ENCODE assay signal across 16 cellular contexts in the genomic region with DNA sequence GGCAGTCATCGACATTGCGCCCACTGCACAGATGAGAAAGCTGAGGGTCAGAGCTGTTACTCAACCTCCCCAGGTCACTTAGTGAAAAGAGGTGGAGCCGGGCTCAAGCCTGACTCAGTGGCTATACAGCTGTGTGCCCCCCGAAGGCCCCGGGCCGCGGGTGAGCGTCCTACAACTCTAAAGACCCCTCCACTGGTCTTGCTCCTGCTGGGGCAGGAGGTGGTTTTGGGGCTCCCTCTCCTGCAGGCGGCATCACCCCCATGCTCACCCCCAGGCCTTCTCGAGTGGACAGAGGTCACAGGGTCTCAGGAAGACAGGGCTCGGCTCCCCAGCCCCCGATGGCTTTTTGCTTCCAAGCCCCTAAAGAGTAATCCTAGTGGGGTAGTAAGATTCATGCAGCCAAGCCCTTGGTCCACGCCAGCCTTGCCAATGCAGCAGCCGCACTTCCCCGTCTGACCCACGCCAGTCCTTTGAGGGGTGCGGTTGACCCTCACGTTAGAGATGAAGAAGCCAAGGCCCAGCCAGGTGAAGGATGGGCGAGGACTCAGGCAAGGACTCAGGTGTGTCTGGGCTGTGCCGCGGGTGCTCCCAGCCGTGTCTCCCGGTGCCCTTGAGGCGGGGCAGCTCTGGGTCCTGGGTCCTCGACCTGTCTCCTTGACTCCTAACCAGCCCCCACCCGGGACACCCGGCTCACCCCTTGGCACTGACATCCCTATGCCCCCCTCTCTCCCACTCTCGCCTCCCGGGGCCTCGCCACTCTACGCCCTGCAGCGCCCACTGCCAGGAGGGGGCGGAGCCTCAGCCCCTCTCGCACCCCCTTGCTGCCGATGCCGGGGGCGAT.
DNase-seq lines count a peak whose midpoint lies in the region; ATAC-seq, FAIRE-seq and TF ChIP-seq lines count a peak whose summit lies in the region.
"Had no signal": no experiment of that assay in that cellular context is flagged by ENCODE, and none has a peak within 500 bp of the region (broad histone marks: within the 10 kb centered on the region; RNA-seq: fewer than 3 reads in every experiment).

No MANE protein-coding gene starts in this region.

- in situ Hi-C loops in HepG2 (cut with HindIII; ENCODE audit: extremely low pct_ligation_motif_present, low pct_unique_long_range_greater_than_20kb) = no loop called here

- H3K79me2 ChIP-seq in HepG2 (ENCODE audit: insufficient read depth, low read length) (no peaks in the 10 kb centered on the region), H9 (ENCODE audit: insufficient read depth, low read length) (no peaks in the 10 kb centered on the region)

- no peak overlapping the region for H3K18ac ChIP-seq in H9 (ENCODE audit: insufficient read length, low read depth, low read length)

- no peak overlapping the region for H3K4me3 Mint-ChIP-seq in stimulated activated memory B cell treated with anti-CD40 and anti-IgM and Interleukin-4, amounts not matched to agents 10 μg/mL and 1 μg/mL and 100 μg/mL, for 72 hours
- no peak overlapping the region for H3K4me3 Mint-ChIP-seq in H9
- H3K4me3 Mint-ChIP-seq: CD8-positive, alpha-beta T cell had no signal

- H3K27ac Mint-ChIP-seq in stimulated activated memory B cell treated with anti-CD40 and anti-IgM and Interleukin-4, amounts not matched to agents 10 μg/mL and 1 μg/mL and 100 μg/mL, for 72 hours = no peak overlapping the region
- no peak overlapping the region for H3K27ac Mint-ChIP-seq in H9
- H3K27ac Mint-ChIP-seq: CD8-positive, alpha-beta T cell had no signal

- no peaks in the 10 kb centered on the region for H3K23me2 ChIP-seq in H9 (ENCODE audit: insufficient read length, low read depth, low read length, poor library complexity, severe bottlenecking)

- H3K4me1 ChIP-seq in heart right ventricle (peaks cover 0 to under 1% (median 0%) of the 10 kb centered on the region in 9 donors), BLaER1 (peaks cover 70% of the 10 kb centered on the region), HepG2 (ENCODE audit: insufficient read depth, low read length) (peaks cover 10% of the 10 kb centered on the region), H9 (ENCODE audit: insufficient read depth, low read length) (no peaks in the 10 kb centered on the region)
- H3K4me1 ChIP-seq: A549 had no signal

- no peaks in the 10 kb centered on the region for H3K4me1 Mint-ChIP-seq in stimulated activated memory B cell treated with anti-CD40 and anti-IgM and Interleukin-4, amounts not matched to agents 10 μg/mL and 1 μg/mL and 100 μg/mL, for 72 hours
- H3K4me1 Mint-ChIP-seq in H9 = 0 out of 4 replicates have a peak, but pooled peaks cover 0 to 2% of the 10 kb centered on the region in 2 experiments

- no peaks in the 10 kb centered on the region for H3K27me3 Mint-ChIP-seq in stimulated activated memory B cell treated with anti-CD40 and anti-IgM and Interleukin-4, amounts not matched to agents 10 μg/mL and 1 μg/mL and 100 μg/mL, for 72 hours
- peaks cover 7% of the 10 kb centered on the region for H3K27me3 Mint-ChIP-seq in H9 (ENCODE audit: low read depth)

- no peak overlapping the region for H3T11ph ChIP-seq in H9 (ENCODE audit: low read length)

- peaks cover 0 to 6% (median 0%) of the 10 kb centered on the region in 7 donors for H3K27me3 ChIP-seq in heart right ventricle
- H3K27me3 ChIP-seq in BLaER1 = no peaks in the 10 kb centered on the region
- no peaks in the 10 kb centered on the region for H3K27me3 ChIP-seq in HepG2 (ENCODE audit: control insufficient read depth in 1 of 2, insufficient read depth in 2 of 2, low read length in 2 of 2)
- no peaks in the 10 kb centered on the region for H3K27me3 ChIP-seq in H9 (ENCODE audit: insufficient read depth, low read length)

- no peak for TF ChIP-seq CTCF in heart right ventricle (IDR thresholded peaks at IDR 0.05)
- TF ChIP-seq CTCF in HepG2 (CRISPR knock-in tag; IDR thresholded peaks at IDR 0.05) = no peak
- TF ChIP-seq CTCF in H9 (conservative IDR thresholded peaks at IDR 0.05) = no peak

- no peak overlapping the region for H2BK20ac ChIP-seq in H9 (ENCODE audit: low read depth, low read length, poor library complexity, severe bottlenecking)

- H3K56ac ChIP-seq in H9 (ENCODE audit: insufficient read length, low read depth, low read length) = no peak overlapping the region

- H3K14ac ChIP-seq in H9 (ENCODE audit: insufficient read depth, low read length) = no peak overlapping the region

- no peak overlapping the region for H2AK5ac ChIP-seq in H9 (ENCODE audit: insufficient read length, low read length)

- H3K4me3 ChIP-seq in heart right ventricle (no peak overlapping the region), BLaER1 (no peak overlapping the region), HepG2 (replicated peaks in 1 of 3; ENCODE audit: insufficient read depth in 1 of 3, low read depth in 2 of 3, low read length in 3 of 3) (no peak overlapping the region)
- H3K4me3 ChIP-seq: A549 had no signal

- H4K20me1 ChIP-seq in BLaER1 = no peaks in the 10 kb centered on the region
- H4K20me1 ChIP-seq in HepG2 (ENCODE audit: insufficient read depth, low read length) = no peaks in the 10 kb centered on the region
- no peaks in the 10 kb centered on the region for H4K20me1 ChIP-seq in H9 (ENCODE audit: control insufficient read depth, insufficient read depth, insufficient read length)

- FAIRE-seq in HepG2 (lab: Jason Lieb, UNC) = no peak
- FAIRE-seq: A549 had no signal

- no peak overlapping the region for H4K8ac ChIP-seq in H9 (replicated peaks; ENCODE audit: insufficient read length, low read depth, low read length)

- no peak overlapping the region for H3K4ac ChIP-seq in H9 (ENCODE audit: low read depth, low read length)

- H3K4me2 ChIP-seq in BLaER1 (peak overlapping the region; percentile 45), HepG2 (ENCODE audit: low read depth, low read length) (no peak overlapping the region), H9 (ENCODE audit: insufficient read depth, insufficient read length, low read length) (no peak overlapping the region)
- H3K4me2 ChIP-seq: A549 had no signal

- no peak for TF ChIP-seq POLR2A in HepG2 (IDR thresholded peaks at IDR 0.05; ENCODE audit: insufficient read depth in 1 of 2, low read depth in 2 of 2, low read length in 2 of 2)

- no peak overlapping the region for H2AFZ ChIP-seq in HepG2 (ENCODE audit: low read length)
- no peak overlapping the region for H2AFZ ChIP-seq in H9 (ENCODE audit: low read length)

- no TSS peak for BruUV-seq in HepG2 (replicated peaks; lab: Mats Ljungman, UMichigan)

- 94 to 96% methylated on average over 37 of the region's 37 CpGs for WGBS in heart right ventricle, 2 donors
- 89% methylated on average over 21 of the region's 37 CpGs for WGBS in HepG2 (ENCODE audit: low lambda C conversion rate)
- WGBS in H9 (ENCODE audit: extremely low coverage, insufficient read length, low lambda C conversion rate) = no CpG with 5 or more reads among the region's 37 CpGs

- H3K9me3 ChIP-seq in heart right ventricle (peaks cover 0 to 7% (median 0%) of the 10 kb centered on the region in 11 donors), BLaER1 (no peaks in the 10 kb centered on the region), HepG2 (ENCODE audit: low read length) (no peaks in the 10 kb centered on the region), H9 (ENCODE audit: control insufficient read depth, low read depth, low read length) (no peaks in the 10 kb centered on the region)
- H3K9me3 ChIP-seq: A549 had no signal

- no peak overlapping the region for H2BK12ac ChIP-seq in H9 (ENCODE audit: insufficient read length, low read depth, low read length)

- no peak for TF ChIP-seq RAD21 in HepG2 (CRISPR knock-in tag; IDR thresholded peaks at IDR 0.05)

- no peak overlapping the region for H4K91ac ChIP-seq in H9 (ENCODE audit: insufficient read length, low read depth, low read length)

- H2BK120ac ChIP-seq in H9 (ENCODE audit: low read depth, low read length, poor library complexity, severe bottlenecking) = no peak overlapping the region

- H2BK15ac ChIP-seq in H9 (ENCODE audit: low read depth, low read length) = no peak overlapping the region

- no peak overlapping the region for H3K9ac ChIP-seq in BLaER1
- H3K9ac ChIP-seq in HepG2 (ENCODE audit: insufficient read depth, low read depth, low read length) = no peak overlapping the region
- H3K9ac ChIP-seq in H9 (ENCODE audit: extremely low read depth, insufficient read length, low read length) = no peak overlapping the region

- H3K23ac ChIP-seq in H9 (ENCODE audit: insufficient read length, low read depth, low read length) = no peak overlapping the region

- H4K5ac ChIP-seq in H9 (ENCODE audit: insufficient read length, low read depth, low read length) = no peak overlapping the region

- no peaks in the 10 kb centered on the region for H3K36me3 Mint-ChIP-seq in stimulated activated memory B cell treated with anti-CD40 and anti-IgM and Interleukin-4, amounts not matched to agents 10 μg/mL and 1 μg/mL and 100 μg/mL, for 72 hours
- no peaks in the 10 kb centered on the region for H3K36me3 Mint-ChIP-seq in H9 (ENCODE audit: insufficient read depth in 1 of 3, low read depth in 3 of 3)
- H3K36me3 Mint-ChIP-seq: CD8-positive, alpha-beta T cell had no signal

- TF ChIP-seq EP300 in HepG2 (IDR thresholded peaks at IDR 0.05; ENCODE audit: low read depth in 2 of 2, low read length in 2 of 2) (no peak), HepG2 (CRISPR knock-in tag; IDR thresholded peaks at IDR 0.05; ENCODE audit: borderline replicate concordance) (no peak)

- H3K9me3 Mint-ChIP-seq in stimulated activated memory B cell treated with anti-CD40 and anti-IgM and Interleukin-4, amounts not matched to agents 10 μg/mL and 1 μg/mL and 100 μg/mL, for 72 hours = no peaks in the 10 kb centered on the region
- no peaks in the 10 kb centered on the region for H3K9me3 Mint-ChIP-seq in H9
- H3K9me3 Mint-ChIP-seq: CD8-positive, alpha-beta T cell had no signal

- H3K36me3 ChIP-seq in heart right ventricle (no peaks in the 10 kb centered on the region), BLaER1 (peaks cover 12% of the 10 kb centered on the region; the same call in 1 of the 2 replicates), HepG2 (replicated peaks in 1 of 2; ENCODE audit: control insufficient read depth in 1 of 2, insufficient read depth in 2 of 2, low read length in 2 of 2) (no peaks in the 10 kb centered on the region)

- POLR2A ChIA-PET in HepG2 (lab: Yijun Ruan, JAX) = no interaction called here

- H3K27ac ChIP-seq in heart right ventricle = no peak overlapping the region
- H3K27ac ChIP-seq in BLaER1 = no peak overlapping the region
- H3K27ac ChIP-seq in HepG2 (ENCODE audit: extremely low read length, insufficient read depth, low read length) = no peak overlapping the region
- no peak overlapping the region for H3K27ac ChIP-seq in H9 (ENCODE audit: insufficient read length, low read depth, low read length)
- H3K27ac ChIP-seq: 22Rv1, A549 had no signal

- intact Hi-C loops in Right ventricle myocardium superior (cut with DNase I) = no loop called here
- intact Hi-C loops in heart right ventricle (cut with DNase I) = no loop called here
- intact Hi-C loops in HepG2 (cut with micrococcal nuclease; ENCODE audit: unreplicated experiment) = no loop called here

- DNase-seq in Right ventricle myocardium superior = peak; percentile 24
- DNase-seq in heart right ventricle = no peak
- no peak for DNase-seq in HepG2 (ENCODE audit: low spot score)
- no peak for DNase-seq in NAMALWA (ENCODE audit: low spot score)
- DNase-seq in H9 = no peak
- DNase-seq: AML-193; Calu3; CD8-positive, alpha-beta T cell; DMS79 treated with DMSO at 0.1 percent for 48 hours; GF-D8; GOT3; H7 had no signal

- no peak overlapping the region for H2BK5ac ChIP-seq in H9 (ENCODE audit: insufficient read length, low read length)

- CTCF ChIA-PET in HepG2 (lab: Yijun Ruan, JAX; ENCODE audit: low intra/inter-chr PET ratio, low total read pairs) = no interaction called here

- H3K79me1 ChIP-seq in H9 (ENCODE audit: insufficient read depth, low read depth, low read length, poor library complexity, severe bottlenecking) = no peaks in the 10 kb centered on the region

- no peak for ATAC-seq in Right ventricle myocardium superior (ENCODE audit: poor library complexity)
- no peak for ATAC-seq in heart right ventricle
- ATAC-seq in HepG2 = no peak
- peak; percentile 13 for ATAC-seq in stimulated activated memory B cell treated with anti-CD40 and anti-IgM and Interleukin-4, amounts not matched to agents 10 μg/mL and 1 μg/mL and 100 μg/mL, for 72 hours
- ATAC-seq: A549 had no signal
